In genomic region chr17:49677933-49678847, GRCh38 we compare ENCODE assay signal across 8 cellular contexts. TPM values are rescaled to one million over a fixed set of nuclear protein-coding genes. Genes with fewer than 3 reads are reported as not detected.
DNase-seq lines count a peak whose midpoint lies in the region; ATAC-seq and TF ChIP-seq lines count a peak whose summit lies in the region.

TSS of gene SPOP (minus strand) at chr17:49678097. CDS start at chr17:49622810, 55,287 bp downstream.

- peak within 1 kb of the TSS; percentile 93 for H3K27ac ChIP-seq in C4-2B
- peak within 1 kb of the TSS; percentile 84 to 100 (median 98) for H3K27ac ChIP-seq in dorsolateral prefrontal cortex
- H3K27ac ChIP-seq in right lobe of liver = peak within 1 kb of the TSS; percentile 91 to 95 (median 94)

- 15% methylated on average over 50 of the region's 53 CpGs for WGBS in right lobe of liver (ENCODE audit: insufficient coverage, low coverage, low lambda C conversion rate, missing lambda C conversion rate)

- peak; percentile 32 for TF ChIP-seq POLR2A in right lobe of liver (IDR thresholded peaks at IDR 0.05)

- peaks cover 0 to 32% (median 9%) of the 10 kb centered on the region in 4 donors for H3K4me1 ChIP-seq in right lobe of liver

- H3K27me3 ChIP-seq in dorsolateral prefrontal cortex (no peaks in the 10 kb centered on the region), right lobe of liver (no peaks in the 10 kb centered on the region)

- CTCF ChIA-PET in activated CD4-positive, alpha-beta memory T cell treated with anti-CD3 and anti-CD28 coated beads for 36 hours (lab: Charles Lee) = interaction anchor here (1.0 to 2.7 kb wide), 4 partner anchors 18 to 121 kb away, joined by 4 to 16 read pairs (median 8); partner anchors contain the start of gene SLC35B1

- H3K4me1 Mint-ChIP-seq in activated CD4-positive, alpha-beta memory T cell treated with anti-CD3 and anti-CD28 coated beads for 36 hours (ENCODE audit: low read depth) = peaks cover 37% of the 10 kb centered on the region

- peak; percentile 70 for ATAC-seq in GM19395 (IDR thresholded peaks at IDR 0.05; ENCODE audit: unreplicated experiment)
- ATAC-seq in HG03571 (IDR thresholded peaks at IDR 0.05; ENCODE audit: unreplicated experiment) = peak; percentile 70
- peak; percentile 98 to 99 (median 98) for ATAC-seq in right lobe of liver

- H3K9me3 Mint-ChIP-seq in activated CD4-positive, alpha-beta memory T cell treated with anti-CD3 and anti-CD28 coated beads for 36 hours = peaks cover 2% of the 10 kb centered on the region

- POLR2A ChIA-PET in activated CD4-positive, alpha-beta memory T cell treated with anti-CD3 and anti-CD28 coated beads for 36 hours (lab: Charles Lee) = interaction anchor here (0.6 to 1.3 kb wide), 4 partner anchors 18 to 86 kb away, joined by 3 to 9 read pairs (median 3); partner anchors contain the start of gene FAM117A

- peak within 1 kb of the TSS; percentile 48 to 94 (median 75) for H3K4me3 ChIP-seq in dorsolateral prefrontal cortex
- H3K4me3 ChIP-seq in right lobe of liver = peak within 1 kb of the TSS; percentile 66 to 72 (median 68)

- peaks cover 21% of the 10 kb centered on the region for H3K36me3 Mint-ChIP-seq in activated CD4-positive, alpha-beta memory T cell treated with anti-CD3 and anti-CD28 coated beads for 36 hours

- H3K36me3 ChIP-seq in right lobe of liver = no peaks in the 10 kb centered on the region

- H3K4me3 Mint-ChIP-seq in activated CD4-positive, alpha-beta memory T cell treated with anti-CD3 and anti-CD28 coated beads for 36 hours = peak within 1 kb of the TSS; percentile 95

- H3K27ac Mint-ChIP-seq in activated CD4-positive, alpha-beta memory T cell treated with anti-CD3 and anti-CD28 coated beads for 36 hours = peak within 1 kb of the TSS; percentile 99

- intact Hi-C loops in activated CD4-positive, alpha-beta memory T cell treated with anti-CD3 and anti-CD28 coated beads for 36 hours (cut with micrococcal nuclease) = loop anchor here (1.0 to 10.0 kb wide), 10 partner anchors 10 to 1039 kb away; partner anchors contain the start of genes FAM117A, LUC7L3 and PHB1
- intact Hi-C loops in dorsolateral prefrontal cortex (cut with DNase I) (loop anchor here (2.0 to 10.0 kb wide), 5 partner anchors 63 to 486 kb away; partner anchors contain the start of genes NXPH3 (in 1 of the 2) and PHB1 (in 1 of the 2)), right lobe of liver (cut with DNase I) (no loop called here)

- no peak for TF ChIP-seq CTCF in C4-2B (conservative IDR thresholded peaks at IDR 0.05)
- TF ChIP-seq CTCF in dorsolateral prefrontal cortex (IDR thresholded peaks at IDR 0.05 in 54 of 56, conservative IDR thresholded peaks at IDR 0.05 in 2 of 56; ENCODE audit: low read depth in 1 of 56, partially characterized antibody in 56 of 56) = peak in 12 of 56 donors; percentile 6 to 34 (median 19)
- TF ChIP-seq CTCF in right lobe of liver (IDR thresholded peaks at IDR 0.05) = no peak

- DNase-seq in NCI-H82 treated with DMSO at 0.1 percent for 48 hours (lab: John Stamatoyannopoulos, UW; ENCODE audit: unreplicated experiment) = peak; percentile 99
- peak; percentile 100 for DNase-seq in activated CD4-positive, alpha-beta memory T cell treated with anti-CD3 and anti-CD28 coated beads for 36 hours
- peak; percentile 98 to 100 (median 99) for DNase-seq in dorsolateral prefrontal cortex
- DNase-seq in right lobe of liver = peak; percentile 99 to 100 (median 100)
- DNase-seq in stimulated activated CD4-positive, alpha-beta T cell treated with anti-CD3 and anti-CD28 coated beads, Interleukin-4, amount 100 ng/mL, for 4 hours = peak; percentile 98

- no peaks in the 10 kb centered on the region for H3K9me3 ChIP-seq in right lobe of liver

- H3K27me3 Mint-ChIP-seq in activated CD4-positive, alpha-beta memory T cell treated with anti-CD3 and anti-CD28 coated beads for 36 hours = peaks cover 4% of the 10 kb centered on the region

RNA-seq across cellular contexts. Expression of gene SPOP, which starts in this region (rescaled TPM):
- 10 to 100 TPM; 53.4 to 60.0 TPM for total RNA-seq in activated CD4-positive, alpha-beta memory T cell treated with anti-CD3 and anti-CD28 coated beads for 36 hours
- total RNA-seq in dorsolateral prefrontal cortex (100 to 1,000 TPM in 77 of 120 experiments, 10 to 100 TPM in 43; 75.2 to 140 (median 105) TPM), right lobe of liver (10 to 100 TPM; 26.9 to 41.0 (median 34.1) TPM)

Comparison
In these comparisons a context has a peak if more than half of its experiments do, and no peak if none do; other contexts are left out.
1. Peak in every context shown above with its lines: DNase-seq, ATAC-seq, H3K4me3 ChIP-seq and H3K27ac ChIP-seq.
2. intact Hi-C loops: an anchor here in activated CD4-positive, alpha-beta memory T cell treated with anti-CD3 and anti-CD28 coated beads for 36 hours (1.0 to 10.0 kb wide) and dorsolateral prefrontal cortex (2.0 to 10.0 kb wide); none called in right lobe of liver.